28 cellular contexts compared by ENCODE assay signal in genomic region chr3:156334841-156335545, GRCh38.
A peak's percentile ranks its signal among the peaks of the same experiment; 100 is the strongest.
DNase-seq lines count a peak whose midpoint lies in the region; ATAC-seq and TF ChIP-seq lines count a peak whose summit lies in the region.
"Had no signal": no experiment of that assay in that cellular context is flagged by ENCODE, and none has a peak within 500 bp of the region (broad histone marks: within the 10 kb centered on the region; RNA-seq: fewer than 3 reads in every experiment).

No MANE protein-coding gene starts in this region.

- peaks cover 4% of the 10 kb centered on the region for H3K4me1 Mint-ChIP-seq in progenitor cell of endocrine pancreas (ENCODE audit: low read depth)
- H3K4me1 Mint-ChIP-seq: IgD-negative memory B cell, neural crest cell had no signal

- no peaks in the 10 kb centered on the region for H3K36me3 Mint-ChIP-seq in progenitor cell of endocrine pancreas (ENCODE audit: insufficient read depth)
- H3K36me3 Mint-ChIP-seq: brain; CD8-positive, alpha-beta T cell; IgD-negative memory B cell had no signal

- peak; percentile 54 for ATAC-seq in HG02870 (IDR thresholded peaks at IDR 0.05; ENCODE audit: unreplicated experiment)
- no peak for ATAC-seq in HG02588 (IDR thresholded peaks at IDR 0.05; ENCODE audit: unreplicated experiment)
- ATAC-seq: CD8-positive, alpha-beta T cell; effector memory CD8-positive, alpha-beta T cell; gastroesophageal sphincter; lower lobe of right lung had no signal

- DNase-seq in A172 (ENCODE audit: low spot score): peak; percentile 11
- peak; percentile 46 for DNase-seq in WERI-Rb-1
- peak; percentile 60 for DNase-seq in iPS-NIHi11 (ENCODE audit: low spot score)
- no peak for DNase-seq in NCI-H1436 treated with DMSO at 0.1 percent for 48 hours (lab: John Stamatoyannopoulos, UW)
- DNase-seq in progenitor cell of endocrine pancreas (ENCODE audit: low spot score, unreplicated experiment): no peak
- no peak for DNase-seq in activated CD8-positive, alpha-beta memory T cell treated with anti-CD3 and anti-CD28 coated beads, Interleukin-2, amount 50 U/mL, for 4 hours
- DNase-seq: activated T-cell treated with anti-CD3 and anti-CD28 coated beads, Interleukin-2, amount 50 U/mL, for 24 hours; AML-193; CD8-positive, alpha-beta T cell; DMS79 treated with DMSO at 0.1 percent for 48 hours; effector memory CD8-positive, alpha-beta T cell; HCEC 1CT; hypothalamus; islet precursor cell; lower lobe of right lung; NCI-H1105 treated with DMSO at 0.1 percent for 48 hours; NCI-H2081; NK-92 treated with Interleukin-12 subunit alpha and Interleukin-12 subunit beta, amount 100 ng/mL, for 24 hours; Peyer's patch; posterior cingulate gyrus; sigmoid colon; transverse colon had no signal

- H3K27me3 ChIP-seq in WERI-Rb-1 (ENCODE audit: insufficient read depth, low read depth, severe bottlenecking): no peaks in the 10 kb centered on the region
- H3K27me3 ChIP-seq: gastroesophageal sphincter, Peyer's patch, sigmoid colon, transverse colon had no signal

- H3K27ac Mint-ChIP-seq in progenitor cell of endocrine pancreas: no peak overlapping the region
- H3K27ac Mint-ChIP-seq: activated T-cell treated with anti-CD3 and anti-CD28 coated beads, Interleukin-2, amount 50 U/mL, for 24 hours; brain; CD8-positive, alpha-beta T cell; effector memory CD8-positive, alpha-beta T cell; IgD-negative memory B cell had no signal

- H3K27ac ChIP-seq in WERI-Rb-1: no peak overlapping the region
- H3K27ac ChIP-seq: gastroesophageal sphincter, lower lobe of right lung, Peyer's patch, sigmoid colon, transverse colon had no signal

- no peaks in the 10 kb centered on the region for H3K27me3 Mint-ChIP-seq in progenitor cell of endocrine pancreas
- H3K27me3 Mint-ChIP-seq: brain had no signal

- no peak for TF ChIP-seq CTCF in WERI-Rb-1 (IDR thresholded peaks at IDR 0.05; ENCODE audit: low read depth, low read length)
- no peak for TF ChIP-seq CTCF in progenitor cell of endocrine pancreas (IDR thresholded peaks at IDR 0.05; ENCODE audit: unreplicated experiment)

- no peak overlapping the region for H3K4me3 Mint-ChIP-seq in progenitor cell of endocrine pancreas (ENCODE audit: low read depth)
- H3K4me3 Mint-ChIP-seq: activated T-cell treated with anti-CD3 and anti-CD28 coated beads, Interleukin-2, amount 50 U/mL, for 24 hours; brain; CD8-positive, alpha-beta T cell; effector memory CD8-positive, alpha-beta T cell; IgD-negative memory B cell; neural crest cell had no signal

- no peaks in the 10 kb centered on the region for H3K9me3 ChIP-seq in WERI-Rb-1 (ENCODE audit: severe bottlenecking)
- H3K9me3 ChIP-seq: gastroesophageal sphincter, lower lobe of right lung, Peyer's patch, sigmoid colon, transverse colon had no signal

- H3K36me3 ChIP-seq in WERI-Rb-1: no peaks in the 10 kb centered on the region
- H3K36me3 ChIP-seq: gastroesophageal sphincter, lower lobe of right lung, Peyer's patch, sigmoid colon, transverse colon had no signal

- H3K4me3 ChIP-seq in WERI-Rb-1 (ENCODE audit: low read depth, low read length): no peak overlapping the region
- H3K4me3 ChIP-seq: gastroesophageal sphincter, lower lobe of right lung, Peyer's patch, sigmoid colon, transverse colon had no signal

- no peaks in the 10 kb centered on the region for H3K9me3 Mint-ChIP-seq in progenitor cell of endocrine pancreas (ENCODE audit: low read depth)
- H3K9me3 Mint-ChIP-seq: activated T-cell treated with anti-CD3 and anti-CD28 coated beads, Interleukin-2, amount 50 U/mL, for 24 hours; brain; CD8-positive, alpha-beta T cell; effector memory CD8-positive, alpha-beta T cell; IgD-negative memory B cell; neural crest cell had no signal

Comparison
In these comparisons a context has a peak if more than half of its experiments do, and no peak if none do; other contexts are left out.
1. DNase-seq: peak in A172 (single experiment), WERI-Rb-1 (single experiment) and iPS-NIHi11 (single experiment); none in NCI-H1436 treated with DMSO at 0.1 percent for 48 hours (single experiment), progenitor cell of endocrine pancreas (single experiment) and activated CD8-positive, alpha-beta memory T cell treated with anti-CD3 and anti-CD28 coated beads, Interleukin-2, amount 50 U/mL, for 4 hours (single experiment).